1 cellular context compared by ENCODE assay signal in genomic region chr11:40252236-40252635, GRCh38.
TF ChIP-seq lines count a peak whose summit lies in the region.

No MANE protein-coding gene starts in this region.

TF ChIP-seq in GM12878, 131 proteins besides CTCF, POLR2A, EP300 and RAD21 (continued from another document):
- TF ChIP-seq, protein P1, sequence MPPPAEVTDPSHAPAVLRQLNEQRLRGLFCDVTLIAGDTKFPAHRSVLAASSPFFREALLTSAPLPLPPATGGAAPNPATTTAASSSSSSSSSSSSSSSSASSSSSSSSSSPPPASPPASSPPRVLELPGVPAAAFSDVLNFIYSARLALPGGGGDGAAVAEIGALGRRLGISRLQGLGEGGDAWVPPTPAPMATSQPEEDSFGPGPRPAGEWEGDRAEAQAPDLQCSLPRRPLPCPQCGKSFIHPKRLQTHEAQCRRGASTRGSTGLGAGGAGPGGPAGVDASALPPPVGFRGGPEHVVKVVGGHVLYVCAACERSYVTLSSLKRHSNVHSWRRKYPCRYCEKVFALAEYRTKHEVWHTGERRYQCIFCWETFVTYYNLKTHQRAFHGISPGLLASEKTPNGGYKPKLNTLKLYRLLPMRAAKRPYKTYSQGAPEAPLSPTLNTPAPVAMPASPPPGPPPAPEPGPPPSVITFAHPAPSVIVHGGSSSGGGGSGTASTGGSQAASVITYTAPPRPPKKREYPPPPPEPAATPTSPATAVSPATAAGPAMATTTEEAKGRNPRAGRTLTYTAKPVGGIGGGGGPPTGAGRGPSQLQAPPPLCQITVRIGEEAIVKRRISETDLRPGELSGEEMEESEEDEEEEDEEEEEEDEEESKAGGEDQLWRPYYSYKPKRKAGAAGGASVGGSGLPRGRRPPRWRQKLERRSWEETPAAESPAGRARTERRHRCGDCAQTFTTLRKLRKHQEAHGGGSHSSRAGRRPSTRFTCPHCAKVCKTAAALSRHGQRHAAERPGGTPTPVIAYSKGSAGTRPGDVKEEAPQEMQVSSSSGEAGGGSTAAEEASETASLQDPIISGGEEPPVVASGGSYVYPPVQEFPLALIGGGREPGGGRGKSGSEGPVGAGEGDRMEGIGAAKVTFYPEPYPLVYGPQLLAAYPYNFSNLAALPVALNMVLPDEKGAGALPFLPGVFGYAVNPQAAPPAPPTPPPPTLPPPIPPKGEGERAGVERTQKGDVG (CRISPR knock-in tag; IDR thresholded peaks at IDR 0.05) = no peak
- TF ChIP-seq FOS (IDR thresholded peaks at IDR 0.05; ENCODE audit: borderline replicate concordance, extremely low read depth, insufficient read length) = no peak
TF ChIP-seq in GM12878: peak in this region for 0.
